In the genomic region with DNA sequence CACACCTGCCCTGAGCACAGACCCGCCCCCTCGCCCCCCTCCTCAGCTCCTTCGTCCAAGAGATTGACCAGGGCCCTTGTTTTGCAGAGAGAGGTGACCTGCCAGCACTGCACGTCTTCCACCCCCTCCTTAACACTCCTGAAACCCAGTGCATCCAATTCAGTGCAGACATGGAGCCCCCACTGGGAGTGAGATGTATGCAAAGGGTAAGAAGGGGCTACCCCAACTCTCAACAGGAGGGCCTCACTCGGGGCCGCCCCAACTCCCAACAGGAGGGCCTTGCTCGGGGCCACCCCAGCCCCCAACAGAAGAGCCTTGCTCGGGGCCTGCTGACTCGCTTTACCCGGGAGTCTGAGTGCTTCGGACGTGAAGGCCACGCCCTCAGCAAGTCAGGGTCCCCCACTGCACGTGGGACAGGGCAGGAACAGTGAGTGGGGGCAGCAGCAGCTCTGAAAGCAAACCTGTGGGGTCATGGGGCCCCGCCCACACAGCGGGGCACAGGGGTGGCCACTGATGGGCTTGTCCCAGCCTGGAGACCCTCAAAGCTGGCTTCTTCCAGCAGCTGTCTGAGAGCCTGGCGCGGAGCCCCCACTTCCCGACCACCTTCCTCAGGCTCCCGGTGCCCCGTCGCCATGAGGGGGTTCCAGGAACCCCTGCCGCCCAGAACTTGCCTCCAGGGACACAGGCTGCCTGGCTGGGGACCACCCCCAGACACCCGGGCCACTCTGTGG, we compare ENCODE assay signal across 11 cellular contexts. TPM values are rescaled to one million over a fixed set of nuclear protein-coding genes. Genes with fewer than 3 reads are reported as not detected.
"Had no signal": no experiment of that assay in that cellular context is flagged by ENCODE, and none has a peak within 500 bp of the region (broad histone marks: within the 10 kb centered on the region; RNA-seq: fewer than 3 reads in every experiment).

No MANE protein-coding gene starts in this region.

- FAIRE-seq: HTR-8/SVneo had no signal

- H3K27ac ChIP-seq: GM23248 had no signal

- ATAC-seq: HCT116 had no signal

- H2AFZ ChIP-seq: GM23248 had no signal

- H3K9ac ChIP-seq: GM23248 had no signal

- DNase-seq: GOT3, H7, HFFc6, IMR-90, KBM-7 had no signal

- H3K4me3 ChIP-seq: GM23248, HAP-1 had no signal

- H3K9me3 ChIP-seq: HAP-1 had no signal

RNA-seq across cellular contexts. Expression of a gene that starts 14.3 kb away (rescaled TPM):
- total RNA-seq: H4, HT-29 had no signal

RNA-seq across cellular contexts. Expression of a gene that starts 35.7 kb away (rescaled TPM):
- total RNA-seq: GM23248, H4, HT-29 had no signal
